In the genomic region with DNA sequence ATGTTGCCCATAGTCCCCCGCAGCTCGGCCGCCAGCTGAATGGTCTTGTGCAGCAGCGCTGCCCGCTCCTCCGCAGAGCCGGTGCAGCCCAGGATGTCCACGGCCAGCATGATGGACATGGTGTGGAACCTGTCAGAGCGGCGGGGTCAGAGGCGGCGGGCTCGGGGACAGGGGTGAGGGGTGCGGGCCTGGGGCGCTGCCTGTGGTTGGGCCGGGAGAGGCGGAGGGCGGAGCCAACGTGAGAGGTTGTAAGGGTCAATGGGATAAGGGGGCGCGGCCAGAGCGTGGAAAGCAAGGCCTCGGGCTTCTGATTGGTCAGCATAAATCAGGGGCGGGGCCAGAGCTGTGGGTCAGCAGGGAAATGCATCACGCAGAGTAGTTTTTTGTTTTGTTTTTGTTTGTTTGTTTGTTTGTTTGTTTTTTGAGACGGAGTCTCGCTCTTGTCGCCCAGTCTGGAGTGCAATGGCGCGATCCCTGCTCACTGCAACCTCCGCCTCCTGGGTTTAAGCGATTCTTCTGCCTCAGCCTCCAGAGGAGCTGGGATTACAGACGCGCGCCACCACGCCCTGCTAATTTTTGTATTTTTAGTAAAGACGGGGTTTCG, we compare ENCODE assay signal across 8 cellular contexts. TPM values are rescaled to one million over a fixed set of nuclear protein-coding genes. Genes with fewer than 3 reads are reported as not detected.
A peak's percentile ranks its signal among the peaks of the same experiment; 100 is the strongest.
DNase-seq lines count a peak whose midpoint lies in the region; ATAC-seq, FAIRE-seq and TF ChIP-seq lines count a peak whose summit lies in the region.

No MANE protein-coding gene starts in this region.

- peaks cover under 1% of the 10 kb centered on the region in 2 donors for H3K4me1 Mint-ChIP-seq in natural killer cell

- H3K36me3 Mint-ChIP-seq in natural killer cell, result peaks cover 8% of the 10 kb centered on the region

- H3K9ac ChIP-seq in NT2/D1 (ENCODE audit: insufficient read length, low read depth), result peak overlapping the region; percentile 67

- DNase-seq in AG10803 (ENCODE audit: low read depth), result peak; percentile 51
- peak; percentile 83 for DNase-seq in NT2/D1 (ENCODE audit: low read depth, low spot score)
- peak; percentile 80 for DNase-seq in globus pallidus (ENCODE audit: low spot score)
- DNase-seq in natural killer cell, result no peak
- DNase-seq in RCC 7860 (ENCODE audit: low spot score), result no peak
- DNase-seq in activated CD8-positive, alpha-beta memory T cell treated with anti-CD3 and anti-CD28 coated beads, Interleukin-2, amount 50 U/mL, for 48 hours, result no peak
- no peak for DNase-seq in NCI-H1694 treated with DMSO at 0.1 percent for 48 hours (lab: John Stamatoyannopoulos, UW)

- H3K4me3 Mint-ChIP-seq in natural killer cell, result no peak overlapping the region

- FAIRE-seq in RCC 7860 (lab: Jason Lieb, UNC), result no peak

- ATAC-seq in natural killer cell, result no peak
- no peak for ATAC-seq in GM18909 (IDR thresholded peaks at IDR 0.05; ENCODE audit: poor library complexity, unreplicated experiment)

- TF ChIP-seq CTCF in AG10803 (conservative IDR thresholded peaks at IDR 0.05; ENCODE audit: low read length), result no peak
- no peak for TF ChIP-seq CTCF in natural killer cell (IDR thresholded peaks at IDR 0.05)

- H3K9me3 Mint-ChIP-seq in natural killer cell, result no peaks in the 10 kb centered on the region

- H3K4me3 ChIP-seq in AG10803 (ENCODE audit: low read length) (peak overlapping the region; percentile 44), NT2/D1 (ENCODE audit: insufficient read length, low read depth) (peak overlapping the region; percentile 30)

- peaks cover 12% of the 10 kb centered on the region for H3K4me1 ChIP-seq in NT2/D1 (ENCODE audit: insufficient read depth, insufficient read length)

- intact Hi-C loops in natural killer cell (cut with micrococcal nuclease), result no loop called here

- H3K36me3 ChIP-seq in NT2/D1 (ENCODE audit: insufficient read depth, insufficient read length, low read length), result peaks cover 29% of the 10 kb centered on the region

- H3K9me3 ChIP-seq in NT2/D1 (ENCODE audit: insufficient read depth, low read length), result no peaks in the 10 kb centered on the region

- no peaks in the 10 kb centered on the region for H3K27me3 ChIP-seq in NT2/D1 (ENCODE audit: insufficient read depth, insufficient read length)

- H3K27ac Mint-ChIP-seq in natural killer cell, result peak overlapping the region; percentile 64 to 67

- no peaks in the 10 kb centered on the region for H3K27me3 Mint-ChIP-seq in natural killer cell (ENCODE audit: low read depth in 2 of 2)

RNA-seq across cellular contexts. Expression of a gene that starts 6.8 kb away (rescaled TPM):
- total RNA-seq in natural killer cell, result 10 to 100 TPM; 20.9 to 27.8 (median 23.7) TPM

RNA-seq across cellular contexts. Expression of a gene that starts 26.1 kb away (rescaled TPM):
- total RNA-seq in natural killer cell, result 10 to 100 TPM; 15.5 to 23.0 (median 21.5) TPM

RNA-seq across cellular contexts. Expression of a gene that starts 26.5 kb away (rescaled TPM):
- 10 to 100 TPM in 2 of 3 donors, 1 to 10 TPM in 1; 6.9 to 11.5 (median 11.0) TPM for total RNA-seq in natural killer cell

RNA-seq across cellular contexts. Expression of a gene that starts 35.1 kb away (rescaled TPM):
- not detected for total RNA-seq in natural killer cell

RNA-seq across cellular contexts. Expression of a gene that starts 36.5 kb away (rescaled TPM):
- total RNA-seq in natural killer cell, result 10 to 100 TPM; 42.8 to 86.8 (median 56.6) TPM

Comparison
In these comparisons a context has a peak if more than half of its experiments do, and no peak if none do; other contexts are left out.
1. DNase-seq: peak in AG10803 (single experiment), NT2/D1 (single experiment) and globus pallidus (single experiment); none in natural killer cell (single experiment), RCC 7860 (single experiment), activated CD8-positive, alpha-beta memory T cell treated with anti-CD3 and anti-CD28 coated beads, Interleukin-2, amount 50 U/mL, for 48 hours (single experiment) and NCI-H1694 treated with DMSO at 0.1 percent for 48 hours (single experiment).